Comparison of ENCODE assay signal across 16 cellular contexts in genomic region chr7:32591938-32592337, GRCh38.
A peak's percentile ranks its signal among the peaks of the same experiment; 100 is the strongest.
DNase-seq lines count a peak whose midpoint lies in the region; ATAC-seq lines count a peak whose summit lies in the region.
"Had no signal": no experiment of that assay in that cellular context is flagged by ENCODE, and none has a peak within 500 bp of the region (broad histone marks: within the 10 kb centered on the region; RNA-seq: fewer than 3 reads in every experiment).

No MANE protein-coding gene starts in this region.

- WGBS in right cardiac atrium = 89% methylated on average over 3 of the region's 3 CpGs

- H3K27ac ChIP-seq in right cardiac atrium (ENCODE audit: low read length) = no peak overlapping the region
- H3K27ac ChIP-seq: BLaER1 treated with 17β-estradiol and CSF1 and Interleukin-3, amounts not matched to agents 10 nM and 100 nM; SK-N-MC had no signal

- ATAC-seq in right cardiac atrium (no peak), GM19395 (IDR thresholded peaks at IDR 0.05; ENCODE audit: unreplicated experiment) (no peak)
- ATAC-seq: A549; CD8-positive, alpha-beta T cell had no signal

- H3K9me3 ChIP-seq in right cardiac atrium (ENCODE audit: control insufficient read depth, low read length) = no peaks in the 10 kb centered on the region
- H3K9me3 ChIP-seq: A549; BLaER1 treated with 17β-estradiol and CSF1 and Interleukin-3, amounts not matched to agents 10 nM and 100 nM had no signal

- intact Hi-C loops in right cardiac atrium (cut with DNase I) = no loop called here

- peaks cover 9% of the 10 kb centered on the region for H3K4me1 ChIP-seq in right cardiac atrium (ENCODE audit: control insufficient read depth, insufficient read depth, low read length)

- H3K4me3 ChIP-seq in right cardiac atrium (ENCODE audit: low read length) = no peak overlapping the region
- H3K4me3 ChIP-seq: A549; BLaER1 treated with 17β-estradiol and CSF1 and Interleukin-3, amounts not matched to agents 10 nM and 100 nM; SK-N-MC had no signal

- H3K27me3 ChIP-seq in right cardiac atrium (ENCODE audit: control insufficient read depth, insufficient read depth) = no peaks in the 10 kb centered on the region
- H3K27me3 ChIP-seq: BLaER1 treated with 17β-estradiol and CSF1 and Interleukin-3, amounts not matched to agents 10 nM and 100 nM had no signal

- DNase-seq in Ammon's horn (ENCODE audit: low spot score) (peak; percentile 35), M059J (ENCODE audit: low read depth) (peak; percentile 42), astrocyte of the hippocampus (ENCODE audit: low read depth, low spot score) (peak; percentile 76), midbrain (lab: John Stamatoyannopoulos, UW) (peak; percentile 25), right cardiac atrium (no peak), hippocampal formation (lab: John Stamatoyannopoulos, UW) (no peak)
- no peak for DNase-seq in activated effector memory CD4-positive, alpha-beta T cell treated with anti-CD3 and anti-CD28 coated beads, Interleukin-2, amount 50 U/mL, for 16 hours
- DNase-seq: CD8-positive, alpha-beta T cell; H9; KG1; NCI-H187 treated with DMSO at 0.1 percent for 48 hours; SHP77 had no signal

Comparison
In these comparisons a context has a peak if more than half of its experiments do, and no peak if none do; other contexts are left out.
1. DNase-seq: peak in Ammon's horn (single experiment), M059J (single experiment), astrocyte of the hippocampus (single experiment) and midbrain (single experiment); none in right cardiac atrium (0 of 3), activated effector memory CD4-positive, alpha-beta T cell treated with anti-CD3 and anti-CD28 coated beads, Interleukin-2, amount 50 U/mL, for 16 hours (single experiment) and hippocampal formation (0 of 2).